In genomic region chr12:130818381-130819247, GRCh38 we compare ENCODE assay signal across 8 cellular contexts. TPM values are rescaled to one million over a fixed set of nuclear protein-coding genes. Genes with fewer than 3 reads are reported as not detected.
DNase-seq lines count a peak whose midpoint lies in the region; ATAC-seq and TF ChIP-seq lines count a peak whose summit lies in the region.

No MANE protein-coding gene starts in this region.

- H3K27me3 ChIP-seq in fibroblast of lung (ENCODE audit: control insufficient read depth, insufficient read depth, low read length) (no peaks in the 10 kb centered on the region), neural progenitor cell (no peaks in the 10 kb centered on the region), subcutaneous abdominal adipose tissue (ENCODE audit: control insufficient read depth in 5 of 5, insufficient read depth in 4 of 5, low read length in 5 of 5) (no peaks in the 10 kb centered on the region)

- DNase-seq in NCI-H526 (lab: John Stamatoyannopoulos, UW) (peak; percentile 73 to 90), fibroblast of lung (ENCODE audit: low read depth in 2 of 2) (peak; percentile 7 to 25), neural progenitor cell (ENCODE audit: low spot score) (peak; percentile 85), H4 (ENCODE audit: low spot score) (no peak)
- peak; percentile 76 for DNase-seq in activated T-cell treated with anti-CD3 and anti-CD28 coated beads, Interleukin-2, amount 50 U/mL, for 4 hours

- peaks cover 10% of the 10 kb centered on the region for H3K36me3 Mint-ChIP-seq in activated T-cell treated with anti-CD3 and anti-CD28 coated beads, Interleukin-2, amount 50 U/mL, for 4 hours (ENCODE audit: insufficient read depth)
- H3K36me3 Mint-ChIP-seq in neural progenitor cell: peaks cover 12% of the 10 kb centered on the region

- peak; percentile 48 to 66 for TF ChIP-seq CTCF in fibroblast of lung (conservative IDR thresholded peaks at IDR 0.05 in 1 of 2, IDR thresholded peaks at IDR 0.05 in 1 of 2; ENCODE audit: low read depth in 1 of 2, low read length in 2 of 2)
- TF ChIP-seq CTCF in neural progenitor cell (IDR thresholded peaks at IDR 0.05): peak; percentile 89

- H3K27ac ChIP-seq in fibroblast of lung (ENCODE audit: insufficient read depth, low read length): no peak overlapping the region
- H3K27ac ChIP-seq in neural progenitor cell: no peak overlapping the region
- H3K27ac ChIP-seq in subcutaneous abdominal adipose tissue (ENCODE audit: low read depth, low read length): no peak overlapping the region

- peaks cover 21% of the 10 kb centered on the region for H3F3A ChIP-seq in neural progenitor cell (ENCODE audit: low read depth)

- no peak overlapping the region for H2AFZ ChIP-seq in fibroblast of lung (ENCODE audit: low read length)
- H2AFZ ChIP-seq in neural progenitor cell (replicated peaks): no peak overlapping the region

- H3K36me3 ChIP-seq in fibroblast of lung (ENCODE audit: control insufficient read depth, insufficient read depth, low read length) (peaks cover 11% of the 10 kb centered on the region), neural progenitor cell (no peaks in the 10 kb centered on the region), subcutaneous abdominal adipose tissue (ENCODE audit: control insufficient read depth in 5 of 5, insufficient read depth in 5 of 5, low read length in 5 of 5) (peaks cover under 1 to 43% (median 29%) of the 10 kb centered on the region in 5 donors)

- no peaks in the 10 kb centered on the region for H3K27me3 Mint-ChIP-seq in activated T-cell treated with anti-CD3 and anti-CD28 coated beads, Interleukin-2, amount 50 U/mL, for 4 hours (ENCODE audit: low read depth)
- H3K27me3 Mint-ChIP-seq in neural progenitor cell (ENCODE audit: insufficient read depth, low read depth): no peaks in the 10 kb centered on the region

- peak overlapping the region; percentile 86 for H3K4me3 Mint-ChIP-seq in activated T-cell treated with anti-CD3 and anti-CD28 coated beads, Interleukin-2, amount 50 U/mL, for 4 hours
- no peak overlapping the region for H3K4me3 Mint-ChIP-seq in neural progenitor cell

- H3K4me1 ChIP-seq in fibroblast of lung (ENCODE audit: control insufficient read depth, extremely low read depth, insufficient read depth, low read length) (no peaks in the 10 kb centered on the region), neural progenitor cell (peaks cover 19% of the 10 kb centered on the region), subcutaneous abdominal adipose tissue (ENCODE audit: control insufficient read depth in 5 of 5, insufficient read depth in 5 of 5, low read length in 5 of 5) (peaks cover 0 to 10% (median 8%) of the 10 kb centered on the region in 5 donors)

- H3K27ac Mint-ChIP-seq in neural progenitor cell: no peak overlapping the region

- H3K9me3 Mint-ChIP-seq in activated T-cell treated with anti-CD3 and anti-CD28 coated beads, Interleukin-2, amount 50 U/mL, for 4 hours: no peaks in the 10 kb centered on the region
- H3K9me3 Mint-ChIP-seq in neural progenitor cell: no peaks in the 10 kb centered on the region

- no peaks in the 10 kb centered on the region for H3K9me3 ChIP-seq in fibroblast of lung (ENCODE audit: control insufficient read depth, insufficient read depth, low read depth, low read length)
- no peaks in the 10 kb centered on the region for H3K9me3 ChIP-seq in neural progenitor cell (ENCODE audit: low read depth)
- no peaks in the 10 kb centered on the region for H3K9me3 ChIP-seq in subcutaneous abdominal adipose tissue (ENCODE audit: control insufficient read depth in 5 of 5, low read length in 5 of 5)

- H3K79me2 ChIP-seq in fibroblast of lung (ENCODE audit: control insufficient read depth, insufficient read depth, low read length) (peaks cover 14% of the 10 kb centered on the region), neural progenitor cell (ENCODE audit: low read depth) (no peaks in the 10 kb centered on the region)

- H4K20me1 ChIP-seq in fibroblast of lung (ENCODE audit: control insufficient read depth, extremely low read depth, insufficient read depth, low read length): no peaks in the 10 kb centered on the region
- peaks cover 28% of the 10 kb centered on the region for H4K20me1 ChIP-seq in neural progenitor cell (ENCODE audit: low read depth)

- H3K4me3 ChIP-seq in fibroblast of lung (replicated peaks in 1 of 4; ENCODE audit: control extremely low read depth in 1 of 4, insufficient read depth in 1 of 4, low read depth in 3 of 4, low read length in 4 of 4) (peak overlapping the region in 3 of 4 experiments; percentile 27 to 48 (median 34)), neural progenitor cell (no peak overlapping the region), subcutaneous abdominal adipose tissue (ENCODE audit: low read depth in 1 of 5, low read length in 5 of 5) (peak overlapping the region; percentile 55 to 81 (median 70))

- peak; percentile 73 for ATAC-seq in GM18508 (IDR thresholded peaks at IDR 0.05; ENCODE audit: insufficient read depth, unreplicated experiment)
- peak; percentile 82 for ATAC-seq in HG02884 (IDR thresholded peaks at IDR 0.05; ENCODE audit: unreplicated experiment)
- ATAC-seq in activated T-cell treated with anti-CD3 and anti-CD28 coated beads, Interleukin-2, amount 50 U/mL, for 4 hours: peak; percentile 97

- H3K4me1 Mint-ChIP-seq in activated T-cell treated with anti-CD3 and anti-CD28 coated beads, Interleukin-2, amount 50 U/mL, for 4 hours (ENCODE audit: low read depth): peaks cover 5% of the 10 kb centered on the region
- H3K4me1 Mint-ChIP-seq in neural progenitor cell: peaks cover 39% of the 10 kb centered on the region

- H3K9ac ChIP-seq in fibroblast of lung (ENCODE audit: insufficient read depth, low read length) (no peak overlapping the region), neural progenitor cell (no peak overlapping the region), subcutaneous abdominal adipose tissue (ENCODE audit: low read length in 5 of 5) (peak overlapping the region in 3 of 5 donors; percentile 13 to 59 (median 26))

- peak overlapping the region; percentile 69 for H3K4me2 ChIP-seq in fibroblast of lung (ENCODE audit: extremely low read depth, insufficient read depth, low read length)
- H3K4me2 ChIP-seq in neural progenitor cell: peak overlapping the region; percentile 25

RNA-seq across cellular contexts. Expression of gene STX2, which starts 20.4 kb away (rescaled TPM):
- total RNA-seq in activated T-cell treated with anti-CD3 and anti-CD28 coated beads, Interleukin-2, amount 50 U/mL, for 4 hours: 10 to 100 TPM; 12.2 to 13.4 (median 12.7) TPM
- 35.2 and 40.6 TPM in 2 replicates for total RNA-seq in fibroblast of lung
- polyA plus RNA-seq in fibroblast of lung: 62.2 and 87.8 TPM in 2 replicates
- 39.4 and 50.7 TPM in 2 replicates for polyA plus RNA-seq in fibroblast of lung (2012)
- 15.6 and 17.6 TPM in 2 replicates for polyA minus RNA-seq in fibroblast of lung (ENCODE audit: low replicate concordance)
- 36.7 and 44.0 TPM in 2 replicates for total RNA-seq in neural progenitor cell (ENCODE audit: low replicate concordance)
- total RNA-seq in H4 (2014; rRNA removed; shearing (Covaris generic)): 19.6 and 20.5 TPM in 2 replicates

RNA-seq across cellular contexts. Expression of gene RAN, which starts 53.3 kb away (rescaled TPM):
- 1,000 to 10,000 TPM; 2,485 to 2,586 (median 2,511) TPM for total RNA-seq in activated T-cell treated with anti-CD3 and anti-CD28 coated beads, Interleukin-2, amount 50 U/mL, for 4 hours
- 409 and 445 TPM in 2 replicates for total RNA-seq in fibroblast of lung
- polyA plus RNA-seq in fibroblast of lung: 1,342 and 2,198 TPM in 2 replicates
- polyA plus RNA-seq in fibroblast of lung (2012): 872 and 1,383 TPM in 2 replicates
- 221 and 439 TPM in 2 replicates for polyA minus RNA-seq in fibroblast of lung (ENCODE audit: low replicate concordance)
- total RNA-seq in neural progenitor cell (ENCODE audit: low replicate concordance): 699 and 1,370 TPM in 2 replicates
- total RNA-seq in H4 (2014; rRNA removed; shearing (Covaris generic)): 983 and 1,090 TPM in 2 replicates

Comparison
In these comparisons a context has a peak if more than half of its experiments do, and no peak if none do; other contexts are left out.
1. H3K9ac ChIP-seq: peak in subcutaneous abdominal adipose tissue (3 of 5); none in fibroblast of lung (single experiment) and neural progenitor cell (single experiment).
2. Peak in every context shown above with its lines, with median percentiles within 50 percentile points of each other: ATAC-seq.